Comparison of ENCODE assay signal across 1 cellular context in the genomic region with DNA sequence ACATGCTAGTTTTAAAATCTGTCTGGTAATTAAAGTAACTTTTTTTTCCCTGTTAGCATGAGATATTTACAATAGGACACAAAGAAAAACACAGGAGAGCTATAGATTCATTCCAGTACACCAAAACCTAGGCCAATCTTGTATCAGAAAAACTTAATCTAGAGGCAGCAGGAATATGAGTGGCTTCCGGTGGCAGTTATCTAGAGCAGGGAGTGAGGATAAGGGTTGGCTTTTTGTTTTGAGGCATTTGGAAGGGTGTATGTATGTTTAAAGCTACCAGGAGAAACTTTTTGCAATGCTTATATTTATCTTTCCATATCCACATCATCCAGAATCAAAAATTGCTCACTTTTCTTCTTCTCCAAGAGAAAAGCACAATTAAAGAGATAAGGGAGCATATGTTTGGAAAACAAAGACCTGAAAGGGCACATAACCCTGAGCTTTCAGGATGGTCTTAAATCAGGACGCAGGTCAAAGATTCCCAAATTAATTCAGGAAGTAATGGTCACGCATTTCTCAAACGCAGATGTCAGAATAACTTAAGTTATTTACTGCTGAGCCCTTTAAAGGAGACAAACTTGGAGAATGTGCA.
TF ChIP-seq lines count a peak whose summit lies in the region.

No MANE protein-coding gene starts in this region.

TF ChIP-seq in K562, 482 proteins besides CTCF, POLR2A, EP300 and RAD21 (continued from another document and continues in another):
- TF ChIP-seq, protein P1, sequence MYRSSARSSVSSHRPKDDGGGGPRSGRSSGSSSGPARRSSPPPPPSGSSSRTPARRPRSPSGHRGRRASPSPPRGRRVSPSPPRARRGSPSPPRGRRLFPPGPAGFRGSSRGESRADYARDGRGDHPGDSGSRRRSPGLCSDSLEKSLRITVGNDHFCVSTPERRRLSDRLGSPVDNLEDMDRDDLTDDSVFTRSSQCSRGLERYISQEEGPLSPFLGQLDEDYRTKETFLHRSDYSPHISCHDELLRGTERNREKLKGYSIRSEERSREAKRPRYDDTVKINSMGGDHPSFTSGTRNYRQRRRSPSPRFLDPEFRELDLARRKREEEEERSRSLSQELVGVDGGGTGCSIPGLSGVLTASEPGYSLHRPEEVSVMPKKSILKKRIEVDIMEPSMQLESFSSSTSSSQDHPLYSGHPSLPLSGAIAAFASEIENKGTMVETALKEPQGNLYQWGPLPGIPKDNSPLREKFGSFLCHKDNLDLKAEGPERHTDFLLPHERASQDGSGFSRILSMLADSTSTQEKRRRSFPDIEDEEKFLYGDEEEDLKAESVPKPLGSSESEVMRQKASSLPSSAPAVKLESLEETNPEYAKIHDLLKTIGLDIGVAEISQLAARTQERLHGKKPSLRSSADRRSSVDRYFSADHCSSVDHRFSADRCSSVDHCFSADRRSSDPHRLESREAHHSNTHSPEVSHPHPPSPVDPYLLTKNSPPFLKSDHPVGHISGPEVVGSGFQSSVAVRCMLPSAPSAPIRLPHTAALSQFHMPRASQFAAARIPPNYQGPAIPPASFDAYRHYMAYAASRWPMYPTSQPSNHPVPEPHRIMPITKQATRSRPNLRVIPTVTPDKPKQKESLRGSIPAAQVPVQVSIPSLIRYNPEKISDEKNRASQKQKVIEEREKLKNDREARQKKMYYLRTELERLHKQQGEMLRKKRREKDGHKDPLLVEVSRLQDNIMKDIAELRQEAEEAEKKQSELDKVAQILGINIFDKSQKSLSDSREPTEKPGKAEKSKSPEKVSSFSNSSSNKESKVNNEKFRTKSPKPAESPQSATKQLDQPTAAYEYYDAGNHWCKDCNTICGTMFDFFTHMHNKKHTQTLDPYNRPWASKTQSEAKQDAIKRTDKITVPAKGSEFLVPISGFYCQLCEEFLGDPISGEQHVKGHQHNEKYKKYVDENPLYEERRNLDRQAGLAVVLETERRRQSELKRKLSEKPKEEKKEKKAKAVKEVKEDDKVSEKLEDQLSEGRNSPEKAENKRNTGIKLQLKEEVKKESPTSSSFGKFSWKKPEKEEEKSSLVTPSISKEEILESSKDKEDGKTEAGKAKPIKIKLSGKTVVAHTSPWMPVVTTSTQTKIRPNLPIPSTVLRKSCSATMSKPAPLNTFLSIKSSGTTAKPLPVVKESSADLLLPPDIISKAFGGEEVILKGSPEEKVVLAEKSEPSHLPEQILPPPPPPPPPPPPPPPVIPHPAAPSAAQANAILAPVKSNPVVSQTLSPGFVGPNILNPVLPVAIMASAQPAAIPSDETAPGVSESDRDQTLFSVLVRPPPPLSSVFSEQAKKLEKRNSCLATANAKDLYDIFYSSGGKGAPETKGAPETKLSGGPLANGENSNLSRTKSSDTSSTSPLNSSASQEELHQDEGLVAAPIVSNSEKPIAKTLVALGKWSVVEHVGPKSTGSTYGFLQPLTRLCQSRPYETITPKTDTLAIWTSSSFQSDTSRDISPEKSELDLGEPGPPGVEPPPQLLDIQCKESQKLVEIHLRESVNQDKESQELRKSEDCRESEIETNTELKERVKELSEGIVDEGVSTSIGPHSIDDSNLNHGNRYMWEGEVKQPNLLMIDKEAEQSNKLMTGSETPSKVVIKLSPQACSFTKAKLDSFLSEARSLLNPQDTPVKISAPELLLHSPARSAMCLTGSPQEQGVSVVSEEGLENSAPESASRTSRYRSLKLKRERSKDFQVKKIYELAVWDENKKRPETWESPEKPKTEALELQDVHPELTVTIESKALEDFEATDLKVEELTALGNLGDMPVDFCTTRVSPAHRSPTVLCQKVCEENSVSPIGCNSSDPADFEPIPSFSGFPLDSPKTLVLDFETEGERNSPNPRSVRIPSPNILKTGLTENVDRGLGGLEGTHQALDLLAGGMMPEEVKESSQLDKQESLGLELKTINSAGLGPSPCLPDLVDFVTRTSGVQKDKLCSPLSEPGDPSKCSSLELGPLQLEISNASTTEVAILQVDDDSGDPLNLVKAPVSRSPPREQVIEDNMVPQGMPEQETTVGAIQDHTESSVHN (IDR thresholded peaks at IDR 0.05; ENCODE audit: borderline replicate concordance in 1 of 2, low read depth in 1 of 2) = no peak
- TF ChIP-seq ZNF263 (CRISPR knock-in tag; IDR thresholded peaks at IDR 0.05; ENCODE audit: borderline replicate concordance) = no peak
- no peak for TF ChIP-seq RB1 (IDR thresholded peaks at IDR 0.05; ENCODE audit: low read depth)
- TF ChIP-seq ZBTB17 (CRISPR knock-in tag; IDR thresholded peaks at IDR 0.05) = no peak
- TF ChIP-seq KLF16 (IDR thresholded peaks at IDR 0.05) = peak; percentile 83; the same call in 1 of the 2 replicates
- no peak for TF ChIP-seq ZNF282 (CRISPR knock-in tag; IDR thresholded peaks at IDR 0.05)
- TF ChIP-seq RFX7 (CRISPR knock-in tag; IDR thresholded peaks at IDR 0.05) = no peak
- TF ChIP-seq TSC22D4 (tag; IDR thresholded peaks at IDR 0.05) = no peak
- peak; percentile 60; the same call in 1 of the 2 replicates for TF ChIP-seq EHMT2 (IDR thresholded peaks at IDR 0.05)
- TF ChIP-seq, protein P2, sequence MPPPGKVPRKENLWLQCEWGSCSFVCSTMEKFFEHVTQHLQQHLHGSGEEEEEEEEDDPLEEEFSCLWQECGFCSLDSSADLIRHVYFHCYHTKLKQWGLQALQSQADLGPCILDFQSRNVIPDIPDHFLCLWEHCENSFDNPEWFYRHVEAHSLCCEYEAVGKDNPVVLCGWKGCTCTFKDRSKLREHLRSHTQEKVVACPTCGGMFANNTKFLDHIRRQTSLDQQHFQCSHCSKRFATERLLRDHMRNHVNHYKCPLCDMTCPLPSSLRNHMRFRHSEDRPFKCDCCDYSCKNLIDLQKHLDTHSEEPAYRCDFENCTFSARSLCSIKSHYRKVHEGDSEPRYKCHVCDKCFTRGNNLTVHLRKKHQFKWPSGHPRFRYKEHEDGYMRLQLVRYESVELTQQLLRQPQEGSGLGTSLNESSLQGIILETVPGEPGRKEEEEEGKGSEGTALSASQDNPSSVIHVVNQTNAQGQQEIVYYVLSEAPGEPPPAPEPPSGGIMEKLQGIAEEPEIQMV (tag; conservative IDR thresholded peaks at IDR 0.05; ENCODE audit: low read depth) = no peak
- TF ChIP-seq, protein P3, sequence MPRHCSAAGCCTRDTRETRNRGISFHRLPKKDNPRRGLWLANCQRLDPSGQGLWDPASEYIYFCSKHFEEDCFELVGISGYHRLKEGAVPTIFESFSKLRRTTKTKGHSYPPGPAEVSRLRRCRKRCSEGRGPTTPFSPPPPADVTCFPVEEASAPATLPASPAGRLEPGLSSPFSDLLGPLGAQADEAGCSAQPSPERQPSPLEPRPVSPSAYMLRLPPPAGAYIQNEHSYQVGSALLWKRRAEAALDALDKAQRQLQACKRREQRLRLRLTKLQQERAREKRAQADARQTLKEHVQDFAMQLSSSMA (CRISPR knock-in tag; IDR thresholded peaks at IDR 0.05) = no peak
- TF ChIP-seq SRSF9 (IDR thresholded peaks at IDR 0.05; ENCODE audit: borderline replicate concordance, low read depth, low read length) = no peak
- TF ChIP-seq ZNF124 (CRISPR knock-in tag; IDR thresholded peaks at IDR 0.05) = no peak
- no peak for TF ChIP-seq ZFP30 (CRISPR knock-in tag; IDR thresholded peaks at IDR 0.05; ENCODE audit: borderline replicate concordance)
- TF ChIP-seq ZNF551 (CRISPR knock-in tag; IDR thresholded peaks at IDR 0.05) = no peak
- TF ChIP-seq ZNF766 (CRISPR knock-in tag; conservative IDR thresholded peaks at IDR 0.05) = 0 out of 2 replicates have a peak, but pooled peaks have one; percentile 36
- TF ChIP-seq FOXP1 (CRISPR knock-in tag; IDR thresholded peaks at IDR 0.05) = no peak
- TF ChIP-seq, protein P4, sequence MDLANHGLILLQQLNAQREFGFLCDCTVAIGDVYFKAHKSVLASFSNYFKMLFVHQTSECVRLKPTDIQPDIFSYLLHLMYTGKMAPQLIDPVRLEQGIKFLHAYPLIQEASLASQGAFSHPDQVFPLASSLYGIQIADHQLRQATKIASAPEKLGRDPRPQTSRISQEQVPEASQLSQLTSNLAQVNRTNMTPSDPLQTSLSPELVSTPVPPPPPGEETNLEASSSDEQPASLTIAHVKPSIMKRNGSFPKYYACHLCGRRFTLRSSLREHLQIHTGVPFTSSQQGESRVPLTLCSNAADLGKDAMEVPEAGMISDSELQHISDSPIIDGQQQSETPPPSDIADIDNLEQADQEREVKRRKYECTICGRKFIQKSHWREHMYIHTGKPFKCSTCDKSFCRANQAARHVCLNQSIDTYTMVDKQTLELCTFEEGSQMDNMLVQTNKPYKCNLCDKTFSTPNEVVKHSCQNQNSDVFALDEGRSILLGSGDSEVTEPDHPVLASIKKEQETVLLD (IDR thresholded peaks at IDR 0.05) = no peak
- no peak for TF ChIP-seq U2AF2 (optimal IDR thresholded peaks at IDR 0.05; ENCODE audit: low read depth, low read length)
- TF ChIP-seq, protein P5, sequence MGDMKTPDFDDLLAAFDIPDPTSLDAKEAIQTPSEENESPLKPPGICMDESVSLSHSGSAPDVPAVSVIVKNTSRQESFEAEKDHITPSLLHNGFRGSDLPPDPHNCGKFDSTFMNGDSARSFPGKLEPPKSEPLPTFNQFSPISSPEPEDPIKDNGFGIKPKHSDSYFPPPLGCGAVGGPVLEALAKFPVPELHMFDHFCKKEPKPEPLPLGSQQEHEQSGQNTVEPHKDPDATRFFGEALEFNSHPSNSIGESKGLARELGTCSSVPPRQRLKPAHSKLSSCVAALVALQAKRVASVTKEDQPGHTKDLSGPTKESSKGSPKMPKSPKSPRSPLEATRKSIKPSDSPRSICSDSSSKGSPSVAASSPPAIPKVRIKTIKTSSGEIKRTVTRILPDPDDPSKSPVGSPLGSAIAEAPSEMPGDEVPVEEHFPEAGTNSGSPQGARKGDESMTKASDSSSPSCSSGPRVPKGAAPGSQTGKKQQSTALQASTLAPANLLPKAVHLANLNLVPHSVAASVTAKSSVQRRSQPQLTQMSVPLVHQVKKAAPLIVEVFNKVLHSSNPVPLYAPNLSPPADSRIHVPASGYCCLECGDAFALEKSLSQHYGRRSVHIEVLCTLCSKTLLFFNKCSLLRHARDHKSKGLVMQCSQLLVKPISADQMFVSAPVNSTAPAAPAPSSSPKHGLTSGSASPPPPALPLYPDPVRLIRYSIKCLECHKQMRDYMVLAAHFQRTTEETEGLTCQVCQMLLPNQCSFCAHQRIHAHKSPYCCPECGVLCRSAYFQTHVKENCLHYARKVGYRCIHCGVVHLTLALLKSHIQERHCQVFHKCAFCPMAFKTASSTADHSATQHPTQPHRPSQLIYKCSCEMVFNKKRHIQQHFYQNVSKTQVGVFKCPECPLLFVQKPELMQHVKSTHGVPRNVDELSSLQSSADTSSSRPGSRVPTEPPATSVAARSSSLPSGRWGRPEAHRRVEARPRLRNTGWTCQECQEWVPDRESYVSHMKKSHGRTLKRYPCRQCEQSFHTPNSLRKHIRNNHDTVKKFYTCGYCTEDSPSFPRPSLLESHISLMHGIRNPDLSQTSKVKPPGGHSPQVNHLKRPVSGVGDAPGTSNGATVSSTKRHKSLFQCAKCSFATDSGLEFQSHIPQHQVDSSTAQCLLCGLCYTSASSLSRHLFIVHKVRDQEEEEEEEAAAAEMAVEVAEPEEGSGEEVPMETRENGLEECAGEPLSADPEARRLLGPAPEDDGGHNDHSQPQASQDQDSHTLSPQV (IDR thresholded peaks at IDR 0.05) = peak; percentile 77
- TF ChIP-seq PML (IDR thresholded peaks at IDR 0.05; ENCODE audit: low read length) = peak; percentile 76
- peak; percentile 35; the same call in 1 of the 2 replicates for TF ChIP-seq EP400 (IDR thresholded peaks at IDR 0.05)
- TF ChIP-seq E2F4 (CRISPR knock-in tag; IDR thresholded peaks at IDR 0.05; ENCODE audit: low read depth) = no peak
- peak; percentile 96 for TF ChIP-seq LEF1 (IDR thresholded peaks at IDR 0.05)
- no peak for TF ChIP-seq RBM25 (IDR thresholded peaks at IDR 0.05; ENCODE audit: low read depth, low read length, severe bottlenecking)
- TF ChIP-seq CBX8 (IDR thresholded peaks at IDR 0.05; ENCODE audit: borderline replicate concordance, extremely low read depth, low read depth, low read length, poor library complexity, severe bottlenecking) = no peak
- TF ChIP-seq RHOXF2B (CRISPR knock-in tag; conservative IDR thresholded peaks at IDR 0.05) = no peak
- no peak for TF ChIP-seq SRSF3 (IDR thresholded peaks at IDR 0.05; ENCODE audit: insufficient read depth, low read length)
- TF ChIP-seq ZNF584 (CRISPR knock-in tag; IDR thresholded peaks at IDR 0.05; ENCODE audit: low read depth) = 0 out of 2 replicates have a peak, but pooled peaks have one; percentile 35
- TF ChIP-seq ZNF830 (CRISPR knock-in tag; IDR thresholded peaks at IDR 0.05) = no peak
- TF ChIP-seq, protein P6, sequence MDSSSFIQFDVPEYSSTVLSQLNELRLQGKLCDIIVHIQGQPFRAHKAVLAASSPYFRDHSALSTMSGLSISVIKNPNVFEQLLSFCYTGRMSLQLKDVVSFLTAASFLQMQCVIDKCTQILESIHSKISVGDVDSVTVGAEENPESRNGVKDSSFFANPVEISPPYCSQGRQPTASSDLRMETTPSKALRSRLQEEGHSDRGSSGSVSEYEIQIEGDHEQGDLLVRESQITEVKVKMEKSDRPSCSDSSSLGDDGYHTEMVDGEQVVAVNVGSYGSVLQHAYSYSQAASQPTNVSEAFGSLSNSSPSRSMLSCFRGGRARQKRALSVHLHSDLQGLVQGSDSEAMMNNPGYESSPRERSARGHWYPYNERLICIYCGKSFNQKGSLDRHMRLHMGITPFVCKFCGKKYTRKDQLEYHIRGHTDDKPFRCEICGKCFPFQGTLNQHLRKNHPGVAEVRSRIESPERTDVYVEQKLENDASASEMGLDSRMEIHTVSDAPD (CRISPR knock-in tag; IDR thresholded peaks at IDR 0.05) = no peak
- no peak for TF ChIP-seq TARDBP (IDR thresholded peaks at IDR 0.05)
